7 cellular contexts compared by ENCODE assay signal in the genomic region with DNA sequence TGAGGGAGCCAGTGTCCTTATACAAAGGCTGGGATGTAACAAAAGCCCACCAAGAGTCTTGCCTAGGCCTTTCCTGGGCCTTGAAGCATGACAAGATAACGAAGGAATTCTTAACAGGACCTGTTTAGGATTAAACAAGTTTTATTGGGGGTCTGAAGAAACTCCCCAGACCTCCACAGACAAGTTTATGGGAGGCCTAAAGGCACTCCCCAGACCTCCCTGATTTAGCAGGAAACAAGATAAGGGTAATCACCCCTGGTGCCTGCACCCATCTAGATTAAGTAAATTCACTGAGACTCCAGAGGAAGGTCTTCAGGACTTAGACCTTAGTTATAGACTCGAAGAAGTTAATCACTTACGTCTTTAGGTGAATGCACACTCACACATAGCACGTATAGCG.
DNase-seq lines count a peak whose midpoint lies in the region; FAIRE-seq and TF ChIP-seq lines count a peak whose summit lies in the region.
"Not testable (repeated sequence)": the region's sequence is repeated elsewhere in the genome, so short reads cannot be mapped to it uniquely, and the experiment has no call there.

No MANE protein-coding gene starts in this region.

- H3K4ac ChIP-seq in mesendoderm (ENCODE audit: low read depth, low read length), result not testable (repeated sequence)

- not testable (repeated sequence) for H3K27me3 ChIP-seq in HUES6 (ENCODE audit: control insufficient read depth, insufficient read depth, low read length); hepatocyte; mesendoderm (ENCODE audit: insufficient read depth, low read length, poor library complexity); uterus

- H3K4me3 ChIP-seq in HUES6 (ENCODE audit: low read depth, low read length); hepatocyte; mesendoderm (ENCODE audit: low read length); uterus: not testable (repeated sequence)

- H3K27ac ChIP-seq in HUES6 (ENCODE audit: low read depth, low read length), result peak overlapping the region; percentile 39; the same call in 1 of the 2 replicates
- not testable (repeated sequence) for H3K27ac ChIP-seq in hepatocyte; mesendoderm (ENCODE audit: low read depth, low read length)
- peak overlapping the region; percentile 55 to 64 for H3K27ac ChIP-seq in uterus

- peak; percentile 35 for FAIRE-seq in endometrium (lab: Jason Lieb, UNC)

- H3K36me3 ChIP-seq in HUES6 (ENCODE audit: control insufficient read depth, insufficient read depth, low read length); hepatocyte (replicated peaks; ENCODE audit: insufficient read depth, low read depth); mesendoderm (ENCODE audit: control insufficient read depth, insufficient read depth, low read length); uterus: not testable (repeated sequence)

- H3K79me2 ChIP-seq in hepatocyte; mesendoderm (ENCODE audit: control insufficient read depth, insufficient read depth, low read length): not testable (repeated sequence)

- H2BK15ac ChIP-seq in mesendoderm (replicated peaks; ENCODE audit: low read depth), result not testable (repeated sequence)

- not testable (repeated sequence) for H3K56ac ChIP-seq in mesendoderm (ENCODE audit: low read length)

- peak; percentile 71 for DNase-seq in ELF-1 (ENCODE audit: low read depth, low spot score)
- DNase-seq in hepatocyte (ENCODE audit: low spot score); nephron progenitor cell; uterus: not testable (repeated sequence)
- peak; percentile 25 for DNase-seq in mesendoderm

- H2BK120ac ChIP-seq in mesendoderm (ENCODE audit: low read depth, low read length), result not testable (repeated sequence)

- H3K27me3 Mint-ChIP-seq in nephron progenitor cell (ENCODE audit: low read depth, poor library complexity), result not testable (repeated sequence)

- TF ChIP-seq POLR2A in uterus (IDR thresholded peaks at IDR 0.05), result not testable (repeated sequence)

- H3K9ac ChIP-seq in HUES6 (ENCODE audit: low read length); mesendoderm (ENCODE audit: low read length): not testable (repeated sequence)

- not testable (repeated sequence) for H3K18ac ChIP-seq in mesendoderm (ENCODE audit: low read length)

- H3K4me1 ChIP-seq in HUES6 (ENCODE audit: control insufficient read depth, insufficient read depth, low read length), result peaks cover 13% of the 10 kb centered on the region
- H3K4me1 ChIP-seq in hepatocyte (ENCODE audit: insufficient read depth); mesendoderm (ENCODE audit: control insufficient read depth, low read depth, low read length); uterus: not testable (repeated sequence)

- H3K4me2 ChIP-seq in hepatocyte, result peak overlapping the region; percentile 3
- H3K4me2 ChIP-seq in mesendoderm (ENCODE audit: low read length), result not testable (repeated sequence)

- H3K36me3 Mint-ChIP-seq in nephron progenitor cell (ENCODE audit: low read depth), result peaks cover 11% of the 10 kb centered on the region

- H3K27ac Mint-ChIP-seq in nephron progenitor cell, result peak overlapping the region; percentile 26

- H3K23ac ChIP-seq in mesendoderm (ENCODE audit: low read length), result not testable (repeated sequence)

- not testable (repeated sequence) for H4K20me1 ChIP-seq in hepatocyte (ENCODE audit: insufficient read depth, poor library complexity, severe bottlenecking)

- not testable (repeated sequence) for H3K9me3 ChIP-seq in HUES6 (ENCODE audit: control insufficient read depth, insufficient read depth, low read depth, low read length); hepatocyte (ENCODE audit: low read depth); uterus

- H2AK5ac ChIP-seq in mesendoderm (ENCODE audit: low read length), result not testable (repeated sequence)

- not testable (repeated sequence) for TF ChIP-seq CTCF in hepatocyte (IDR thresholded peaks at IDR 0.05; ENCODE audit: poor library complexity); nephron progenitor cell (IDR thresholded peaks at IDR 0.05); uterus (IDR thresholded peaks at IDR 0.05)

- not testable (repeated sequence) for H4K8ac ChIP-seq in mesendoderm (ENCODE audit: low read depth, low read length)

- 50% methylated on average over 5 of the region's 5 CpGs for WGBS in hepatocyte (ENCODE audit: low lambda C conversion rate, missing lambda C conversion rate)
- WGBS in mesendoderm (ENCODE audit: extremely low coverage, insufficient coverage, low lambda C conversion rate), result no CpG with 5 or more reads among the region's 5 CpGs

- not testable (repeated sequence) for H2BK5ac ChIP-seq in mesendoderm (ENCODE audit: low read length)

- intact Hi-C loops in uterus (cut with DNase I; ENCODE audit: low total_unique reads), result not testable (repeated sequence)

- not testable (repeated sequence) for H4K5ac ChIP-seq in mesendoderm (ENCODE audit: low read length)

- H3K4me3 Mint-ChIP-seq in nephron progenitor cell, result not testable (repeated sequence)

- peaks cover 15% of the 10 kb centered on the region for H3K4me1 Mint-ChIP-seq in nephron progenitor cell

- not testable (repeated sequence) for H2AFZ ChIP-seq in hepatocyte

- not testable (repeated sequence) for H3K9me2 ChIP-seq in hepatocyte (replicated peaks; ENCODE audit: insufficient read depth)

- peaks cover 15% of the 10 kb centered on the region for H3K9me3 Mint-ChIP-seq in nephron progenitor cell

- H3K79me1 ChIP-seq in mesendoderm (ENCODE audit: low read length), result not testable (repeated sequence)
